15 cellular contexts compared by ENCODE assay signal in genomic region chr18:11322006-11322405, GRCh38.
"Had no signal": no experiment of that assay in that cellular context is flagged by ENCODE, and none has a peak within 500 bp of the region (broad histone marks: within the 10 kb centered on the region; RNA-seq: fewer than 3 reads in every experiment).

No MANE protein-coding gene starts in this region.

- H3K9me3 Mint-ChIP-seq: activated T-cell treated with anti-CD3 and anti-CD28 coated beads, Interleukin-2, amount 50 U/mL, for 72 hours had no signal

- H3K4me3 Mint-ChIP-seq: activated T-cell treated with anti-CD3 and anti-CD28 coated beads, Interleukin-2, amount 50 U/mL, for 72 hours had no signal

- H3K27ac Mint-ChIP-seq: activated naive CD4-positive, alpha-beta T cell treated with anti-CD3 and anti-CD28 coated beads, Interleukin-2, amount 50 U/mL, for 72 hours; activated T-cell treated with anti-CD3 and anti-CD28 coated beads, Interleukin-2, amount 50 U/mL, for 72 hours had no signal

- H3K27me3 ChIP-seq: left lung, tibial artery had no signal

- H3K36me3 ChIP-seq: left lung, tibial artery had no signal

- DNase-seq: activated CD4-positive, alpha-beta T cell treated with anti-CD3 and anti-CD28 coated beads, Interleukin-2, amount 50 U/mL, for 4 hours; activated gamma-delta T cell; activated T-cell treated with anti-CD3 and anti-CD28 coated beads, Interleukin-2, amount 50 U/mL, for 72 hours; caudate nucleus; hypothalamus; left lung; occipital lobe; retina; stimulated activated CD4-positive, alpha-beta T cell treated with anti-CD3 and anti-CD28 coated beads, Interleukin-1b, Interleukin-23, amount 100 ng/mL, for 48 hours; stimulated activated CD8-positive, alpha-beta memory T cell treated with anti-CD3 and anti-CD28 coated beads, Interleukin-4, amount 100 ng/mL, for 48 hours; stimulated activated naive CD8-positive, alpha-beta T cell treated with anti-CD3 and anti-CD28 coated beads, Interleukin-15, Interleukin-2, amounts not matched to agents 100 U/mL and 50 U/mL, for 24 hours; substantia nigra; T-helper 2 cell; tibial artery had no signal

- H3K4me3 ChIP-seq: left lung, tibial artery had no signal

- H3K27ac ChIP-seq: left lung, tibial artery had no signal

- H3K9me3 ChIP-seq: left lung, tibial artery had no signal

- H3K36me3 Mint-ChIP-seq: activated naive CD4-positive, alpha-beta T cell treated with anti-CD3 and anti-CD28 coated beads, Interleukin-2, amount 50 U/mL, for 72 hours had no signal
